Comparison of ENCODE assay signal across 9 cellular contexts in genomic region chr10:94632954-94633353, GRCh38. TPM values are rescaled to one million over a fixed set of nuclear protein-coding genes. Genes with fewer than 3 reads are reported as not detected.
"Had no signal": no experiment of that assay in that cellular context is flagged by ENCODE, and none has a peak within 500 bp of the region (broad histone marks: within the 10 kb centered on the region; RNA-seq: fewer than 3 reads in every experiment).

No MANE protein-coding gene starts in this region.

- FAIRE-seq: G401.6, GM12878, GM12891, GM12892, GM18507, GM19239 had no signal

- DNase-seq: GDM1, GF-D8 had no signal

- H3K4me3 ChIP-seq: GM12878 had no signal

- ATAC-seq: GM12878 had no signal

RNA-seq across cellular contexts. Expression of gene CYP2C18, which starts 50.6 kb away (rescaled TPM):
- total RNA-seq: G401 had no signal
